Comparison of ENCODE assay signal across 8 cellular contexts in the genomic region with DNA sequence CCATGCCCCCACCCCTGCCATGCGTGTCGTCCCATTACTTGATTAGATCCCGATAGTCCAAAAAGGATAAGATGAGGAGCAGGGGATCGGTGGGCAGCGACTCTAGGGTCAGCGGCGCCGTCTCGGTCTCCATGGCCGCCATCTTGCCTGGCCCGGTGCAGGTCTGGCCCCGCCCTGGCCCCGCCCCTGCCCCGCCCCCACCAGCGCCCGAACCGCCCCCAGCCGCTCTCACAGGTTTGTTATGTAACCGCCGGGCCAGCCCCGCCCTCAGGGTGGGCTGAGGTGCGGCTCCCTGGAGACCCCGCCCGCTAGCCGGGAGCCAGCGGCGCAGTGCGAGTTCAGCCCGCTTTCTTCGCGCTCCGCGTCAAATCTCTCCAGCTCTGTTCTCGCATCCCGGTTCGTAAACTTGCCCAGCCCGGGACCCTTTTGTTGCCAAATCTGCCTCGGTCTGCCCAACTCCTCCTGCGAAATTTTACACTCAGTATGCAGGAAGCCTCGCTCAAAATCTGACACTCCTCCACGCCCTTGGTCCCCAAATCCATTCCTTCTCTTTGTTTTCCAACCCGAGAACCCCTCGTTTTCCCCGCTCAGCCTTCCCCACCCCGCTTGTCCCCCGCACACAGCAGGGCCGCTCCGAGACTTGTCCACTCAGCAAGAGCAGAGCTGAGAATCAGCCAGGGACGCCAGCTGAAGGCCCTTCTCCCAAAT. TPM values are rescaled to one million over a fixed set of nuclear protein-coding genes. Genes with fewer than 3 reads are reported as not detected.
DNase-seq lines count a peak whose midpoint lies in the region; ATAC-seq and TF ChIP-seq lines count a peak whose summit lies in the region.

Gene FBXO3 (minus strand): TSS at position 165 of the 708 bp plus-strand sequence. CDS start 23 bp downstream, at position 142.

- no peak within 1 kb of the TSS; the same call in 1 of the 2 replicates for H3K27ac Mint-ChIP-seq in GM23338
- H3K27ac Mint-ChIP-seq in naive B cell: peak within 1 kb of the TSS; percentile 89 to 99 (median 96)
- H3K27ac Mint-ChIP-seq in stimulated activated memory B cell treated with anti-CD40 and anti-IgM and Interleukin-4, amounts not matched to agents 10 μg/mL and 1 μg/mL and 100 μg/mL, for 72 hours: peak within 1 kb of the TSS; percentile 82

- H3K36me3 Mint-ChIP-seq in GM23338 (ENCODE audit: low read depth) (no peaks in the 10 kb centered on the region), naive B cell (peaks cover 3 to 9% of the 10 kb centered on the region in 2 donors)
- H3K36me3 Mint-ChIP-seq in stimulated activated memory B cell treated with anti-CD40 and anti-IgM and Interleukin-4, amounts not matched to agents 10 μg/mL and 1 μg/mL and 100 μg/mL, for 72 hours: peaks cover 11% of the 10 kb centered on the region

- H3K4me1 ChIP-seq in GM23338 (ENCODE audit: insufficient read depth): peaks cover 40% of the 10 kb centered on the region
- peaks cover 5% of the 10 kb centered on the region for H3K4me1 ChIP-seq in fibroblast of lung (ENCODE audit: control insufficient read depth, extremely low read depth, insufficient read depth, low read length)

- ATAC-seq in GM23338: peak; percentile 87
- ATAC-seq in naive B cell (ENCODE audit: low read depth in 2 of 2): peak; percentile 88 to 90
- peak; percentile 97 for ATAC-seq in stimulated activated memory B cell treated with anti-CD40 and anti-IgM and Interleukin-4, amounts not matched to agents 10 μg/mL and 1 μg/mL and 100 μg/mL, for 72 hours

- H3K4me3 Mint-ChIP-seq in GM23338 (peak within 1 kb of the TSS; percentile 85), naive B cell (peak within 1 kb of the TSS; percentile 82 to 99 (median 98))
- H3K4me3 Mint-ChIP-seq in stimulated activated memory B cell treated with anti-CD40 and anti-IgM and Interleukin-4, amounts not matched to agents 10 μg/mL and 1 μg/mL and 100 μg/mL, for 72 hours: peak within 1 kb of the TSS; percentile 99

- H3K27me3 Mint-ChIP-seq in GM23338 (ENCODE audit: insufficient read depth, low read depth, poor library complexity) (peaks cover 24% of the 10 kb centered on the region), naive B cell (peaks cover 8 to 24% (median 23%) of the 10 kb centered on the region in 3 donors)
- H3K27me3 Mint-ChIP-seq in stimulated activated memory B cell treated with anti-CD40 and anti-IgM and Interleukin-4, amounts not matched to agents 10 μg/mL and 1 μg/mL and 100 μg/mL, for 72 hours: peaks cover 16% of the 10 kb centered on the region

- no peaks in the 10 kb centered on the region for H3K9me2 ChIP-seq in GM23338 (ENCODE audit: insufficient read depth)

- no peak within 1 kb of the TSS for H3K27ac ChIP-seq in GM23338 (ENCODE audit: low read depth)
- peak within 1 kb of the TSS; percentile 44 for H3K27ac ChIP-seq in fibroblast of lung (ENCODE audit: insufficient read depth, low read length)

- no peaks in the 10 kb centered on the region for H3K9me3 ChIP-seq in fibroblast of lung (ENCODE audit: control insufficient read depth, insufficient read depth, low read depth, low read length)

- H3K4me2 ChIP-seq in GM23338 (peak within 1 kb of the TSS; percentile 99), fibroblast of lung (ENCODE audit: extremely low read depth, insufficient read depth, low read length) (peak within 1 kb of the TSS; percentile 81)

- DNase-seq in DMS79 (lab: John Stamatoyannopoulos, UW) (peak; percentile 59), GM23338 (ENCODE audit: low spot score) (peak; percentile 97), LHCN-M2 (ENCODE audit: low read depth) (peak; percentile 73), RPMI7951 (ENCODE audit: low read depth) (peak; percentile 81), fibroblast of lung (ENCODE audit: low read depth in 2 of 2) (peak; percentile 64 to 82), naive B cell (peak; percentile 85)
- DNase-seq in activated T-helper 1 cell treated with anti-CD3 and anti-CD28 coated beads, Interleukin-2, amount 50 U/mL, for 16 hours (ENCODE audit: low read depth in 1 of 2, low spot score in 1 of 2): peak; percentile 71 to 75

- H3K9ac ChIP-seq in fibroblast of lung (ENCODE audit: insufficient read depth, low read length): peak within 1 kb of the TSS; percentile 57

- H3K36me3 ChIP-seq in GM23338 (ENCODE audit: insufficient read depth) (no peaks in the 10 kb centered on the region), fibroblast of lung (ENCODE audit: control insufficient read depth, insufficient read depth, low read length) (peaks cover 1% of the 10 kb centered on the region)

- TF ChIP-seq CTCF in GM23338 (conservative IDR thresholded peaks at IDR 0.05; ENCODE audit: low read depth in 2 of 2) (no peak), fibroblast of lung (conservative IDR thresholded peaks at IDR 0.05 in 1 of 2, IDR thresholded peaks at IDR 0.05 in 1 of 2; ENCODE audit: low read depth in 1 of 2, low read length in 2 of 2) (no peak)

- H2AFZ ChIP-seq in GM23338: peak within 1 kb of the TSS; percentile 100
- peak within 1 kb of the TSS; percentile 87 for H2AFZ ChIP-seq in fibroblast of lung (ENCODE audit: low read length)

- H3K9me3 Mint-ChIP-seq in GM23338 (no peaks in the 10 kb centered on the region), naive B cell (no peaks in the 10 kb centered on the region)
- no peaks in the 10 kb centered on the region for H3K9me3 Mint-ChIP-seq in stimulated activated memory B cell treated with anti-CD40 and anti-IgM and Interleukin-4, amounts not matched to agents 10 μg/mL and 1 μg/mL and 100 μg/mL, for 72 hours

- H3K4me3 ChIP-seq in GM23338 (peak within 1 kb of the TSS; percentile 97), fibroblast of lung (replicated peaks in 1 of 4; ENCODE audit: control extremely low read depth in 1 of 4, insufficient read depth in 1 of 4, low read depth in 3 of 4, low read length in 4 of 4) (peak within 1 kb of the TSS; percentile 81 to 89 (median 85))

- H3F3A ChIP-seq in GM23338 (replicated peaks; ENCODE audit: low read depth): no peaks in the 10 kb centered on the region

- H4K20me1 ChIP-seq in GM23338 (replicated peaks; ENCODE audit: insufficient read depth): peaks cover 20% of the 10 kb centered on the region
- H4K20me1 ChIP-seq in fibroblast of lung (ENCODE audit: control insufficient read depth, extremely low read depth, insufficient read depth, low read length): no peaks in the 10 kb centered on the region

- H3K27me3 ChIP-seq in GM23338 (ENCODE audit: insufficient read depth): peaks cover 29% of the 10 kb centered on the region
- no peaks in the 10 kb centered on the region for H3K27me3 ChIP-seq in fibroblast of lung (ENCODE audit: control insufficient read depth, insufficient read depth, low read length)

- H3K79me2 ChIP-seq in GM23338 (replicated peaks; ENCODE audit: insufficient read depth): peaks cover 20% of the 10 kb centered on the region
- peaks cover 17% of the 10 kb centered on the region for H3K79me2 ChIP-seq in fibroblast of lung (ENCODE audit: control insufficient read depth, insufficient read depth, low read length)

- H3K4me1 Mint-ChIP-seq in GM23338: peaks cover 42% of the 10 kb centered on the region
- H3K4me1 Mint-ChIP-seq in naive B cell: peaks cover 22 to 34% (median 31%) of the 10 kb centered on the region in 3 donors
- H3K4me1 Mint-ChIP-seq in stimulated activated memory B cell treated with anti-CD40 and anti-IgM and Interleukin-4, amounts not matched to agents 10 μg/mL and 1 μg/mL and 100 μg/mL, for 72 hours: peaks cover 47% of the 10 kb centered on the region

TF ChIP-seq in GM23338, 12 proteins besides CTCF, POLR2A, EP300 and RAD21:
- peak; percentile 67 for TF ChIP-seq POLR2AphosphoS5 (IDR thresholded peaks at IDR 0.05; ENCODE audit: low read depth)
- TF ChIP-seq, protein P1, sequence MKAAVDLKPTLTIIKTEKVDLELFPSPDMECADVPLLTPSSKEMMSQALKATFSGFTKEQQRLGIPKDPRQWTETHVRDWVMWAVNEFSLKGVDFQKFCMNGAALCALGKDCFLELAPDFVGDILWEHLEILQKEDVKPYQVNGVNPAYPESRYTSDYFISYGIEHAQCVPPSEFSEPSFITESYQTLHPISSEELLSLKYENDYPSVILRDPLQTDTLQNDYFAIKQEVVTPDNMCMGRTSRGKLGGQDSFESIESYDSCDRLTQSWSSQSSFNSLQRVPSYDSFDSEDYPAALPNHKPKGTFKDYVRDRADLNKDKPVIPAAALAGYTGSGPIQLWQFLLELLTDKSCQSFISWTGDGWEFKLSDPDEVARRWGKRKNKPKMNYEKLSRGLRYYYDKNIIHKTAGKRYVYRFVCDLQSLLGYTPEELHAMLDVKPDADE (IDR thresholded peaks at IDR 0.05): no peak

RNA-seq across cellular contexts. Expression of gene FBXO3, which starts in this region (rescaled TPM):
- 28.4 TPM in 2 replicates for total RNA-seq in GM23338 (2014; rRNA removed; shearing (Covaris generic))
- 10.4 and 12.5 TPM in 2 replicates for polyA plus RNA-seq in GM23338 (2016; fragmentation: Nextera tagmentation; extraction: Ambion mirVana)
- total RNA-seq in LHCN-M2 (2014; rRNA removed): 23.0 and 28.5 TPM in 2 replicates
- polyA plus RNA-seq in LHCN-M2 (2012): 9.0 TPM
- total RNA-seq in RPMI7951 (2014; rRNA removed; shearing (Covaris generic)): 35.7 and 41.2 TPM in 2 replicates
- total RNA-seq in fibroblast of lung: 27.2 and 28.7 TPM in 2 replicates
- 39.6 and 46.2 TPM in 2 replicates for polyA plus RNA-seq in fibroblast of lung
- 18.2 and 18.7 TPM in 2 replicates for polyA plus RNA-seq in fibroblast of lung (2012)
- 5.1 and 6.0 TPM in 2 replicates for polyA minus RNA-seq in fibroblast of lung (ENCODE audit: low replicate concordance)
- 10 to 100 TPM; 19.5 to 32.7 (median 28.6) TPM for polyA plus RNA-seq in naive B cell (ENCODE audit: low read depth in 6 of 6)
